12 cellular contexts compared by ENCODE assay signal in the genomic region with DNA sequence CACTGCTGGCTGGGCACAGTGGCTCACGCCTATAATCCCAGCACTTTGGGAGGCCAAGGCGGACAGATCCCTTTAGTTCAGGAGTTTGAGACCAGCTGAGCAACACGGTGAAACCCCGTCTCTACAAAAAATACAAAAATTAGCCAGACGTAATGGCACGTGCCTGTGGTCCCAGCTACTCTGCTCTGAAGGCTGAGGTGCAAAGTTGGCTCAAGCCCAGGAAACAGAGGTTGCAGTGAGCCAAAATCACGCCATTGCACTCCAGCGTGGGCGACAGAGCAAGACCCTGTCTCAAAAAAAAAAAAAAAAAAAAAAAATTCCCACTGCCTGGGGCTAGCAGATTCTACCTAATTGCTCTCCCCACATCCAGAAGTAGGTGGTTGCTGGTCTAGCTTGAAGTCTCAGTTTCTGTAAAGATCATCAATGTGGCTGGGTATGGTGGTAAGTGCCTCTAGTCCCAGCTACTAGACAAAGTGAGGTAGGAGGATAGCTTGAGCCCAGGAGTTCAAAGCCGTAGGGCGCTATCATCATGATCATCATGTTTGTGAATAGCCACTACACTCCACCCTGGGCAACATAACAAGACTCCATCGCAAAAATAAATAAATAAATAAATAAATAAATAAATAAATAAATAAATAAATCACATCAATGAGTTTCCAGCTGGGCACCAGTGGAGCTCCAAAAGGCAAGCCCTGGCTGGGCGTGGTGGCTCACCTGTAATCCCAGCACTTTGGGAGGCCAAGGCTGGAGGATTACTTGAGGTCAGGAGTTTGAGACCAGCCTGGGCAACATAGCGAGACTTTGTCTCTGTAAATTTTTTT. TPM values are rescaled to one million over a fixed set of nuclear protein-coding genes. Genes with fewer than 3 reads are reported as not detected.
DNase-seq lines count a peak whose midpoint lies in the region; ATAC-seq, FAIRE-seq and TF ChIP-seq lines count a peak whose summit lies in the region.
"Had no signal": no experiment of that assay in that cellular context is flagged by ENCODE, and none has a peak within 500 bp of the region (broad histone marks: within the 10 kb centered on the region; RNA-seq: fewer than 3 reads in every experiment).

No MANE protein-coding gene starts in this region.

- no peak overlapping the region for H4K91ac ChIP-seq in mesenchymal stem cell (ENCODE audit: low read length)

- no peaks in the 10 kb centered on the region for H3K9me3 Mint-ChIP-seq in CD4-positive, alpha-beta T cell

- no peaks in the 10 kb centered on the region for H3K36me3 ChIP-seq in KOPT-K1 (ENCODE audit: insufficient read depth, low read length)
- no peaks in the 10 kb centered on the region for H3K36me3 ChIP-seq in small intestine (ENCODE audit: control insufficient read depth in 2 of 2, insufficient read depth in 2 of 2, low read length in 2 of 2)
- H3K36me3 ChIP-seq in mesenchymal stem cell (ENCODE audit: control insufficient read depth in 1 of 2, insufficient read depth in 2 of 2, low read depth in 1 of 2, low read length in 2 of 2) = no peaks in the 10 kb centered on the region

- H3K4me2 ChIP-seq in mesenchymal stem cell (ENCODE audit: low read length, poor library complexity, severe bottlenecking) = no peak overlapping the region

- no peaks in the 10 kb centered on the region for H3K27me3 Mint-ChIP-seq in CD4-positive, alpha-beta T cell

- no peak overlapping the region for H2AFZ ChIP-seq in mesenchymal stem cell (ENCODE audit: low read depth, low read length)

- no peak overlapping the region for H4K8ac ChIP-seq in mesenchymal stem cell (ENCODE audit: low read length)

- H3K27me3 ChIP-seq in CD4-positive, alpha-beta T cell (ENCODE audit: control insufficient read depth, insufficient read depth, low read length) = no peaks in the 10 kb centered on the region
- H3K27me3 ChIP-seq in small intestine (ENCODE audit: control insufficient read depth in 2 of 2, insufficient read depth in 2 of 2, low read length in 2 of 2) (no peaks in the 10 kb centered on the region), mesenchymal stem cell (ENCODE audit: control insufficient read depth in 1 of 2, insufficient read depth in 1 of 2, low read length in 2 of 2) (no peaks in the 10 kb centered on the region)

- peak overlapping the region in 1 of 2 experiments; percentile 54 for H3K18ac ChIP-seq in mesenchymal stem cell (ENCODE audit: low read depth in 1 of 2, low read length in 2 of 2)

- no peaks in the 10 kb centered on the region for H3K79me1 ChIP-seq in mesenchymal stem cell (replicated peaks; ENCODE audit: low read length, poor library complexity, severe bottlenecking)

- H3K23ac ChIP-seq in mesenchymal stem cell (ENCODE audit: low read length in 2 of 2) = no peak overlapping the region

- H2BK120ac ChIP-seq in mesenchymal stem cell (ENCODE audit: low read depth, low read length) = no peak overlapping the region

- CTCF ChIA-PET in CD4-positive, alpha-beta T cell (lab: Charles Lee) = interaction anchor here (1.2 to 3.9 kb wide), 2 partner anchors 27 to 41 kb away, joined by 5 to 20 read pairs; a partner anchor contains a TSS

- peak overlapping the region in 1 of 2 experiments; percentile 42 for H2BK12ac ChIP-seq in mesenchymal stem cell (ENCODE audit: low read length in 2 of 2)

- FAIRE-seq in small intestine (lab: Jason Lieb, UNC) = no peak
- FAIRE-seq: D721Med had no signal

- POLR2A ChIA-PET in CD4-positive, alpha-beta T cell (lab: Charles Lee) = interaction anchor here (0.6 to 6.6 kb wide), 10 partner anchors 9 to 61 kb away, joined by 3 to 89 read pairs (median 4); a partner anchor contains a TSS

- H3K27ac Mint-ChIP-seq in CD4-positive, alpha-beta T cell = peak overlapping the region; percentile 98

- H3K9me3 ChIP-seq in CD4-positive, alpha-beta T cell (ENCODE audit: control insufficient read depth, low read length) = no peaks in the 10 kb centered on the region
- H3K9me3 ChIP-seq in KOPT-K1 (ENCODE audit: insufficient read depth, low read length, poor library complexity, severe bottlenecking) = no peaks in the 10 kb centered on the region
- no peaks in the 10 kb centered on the region for H3K9me3 ChIP-seq in small intestine (ENCODE audit: control insufficient read depth, low read depth)
- H3K9me3 ChIP-seq in mesenchymal stem cell (ENCODE audit: control insufficient read depth, low read length) = no peaks in the 10 kb centered on the region

- intact Hi-C loops in CD4-positive, alpha-beta T cell (cut with DNase I, micrococcal nuclease) = loop anchor here in 1 of 2 experiments (5.0 kb wide), 1 partner anchor 47 kb away; a partner anchor contains a TSS

- peak overlapping the region; percentile 97 for H3K27ac ChIP-seq in CD4-positive, alpha-beta T cell (ENCODE audit: low read depth, low read length)
- H3K27ac ChIP-seq in KOPT-K1 (ENCODE audit: low read depth, low read length, poor library complexity, severe bottlenecking) (peak overlapping the region; percentile 96), small intestine (ENCODE audit: low read depth in 1 of 2, low read length in 1 of 2) (peak overlapping the region; percentile 17 to 61), mesenchymal stem cell (ENCODE audit: low read length, poor library complexity, severe bottlenecking) (no peak overlapping the region)

- H3K36me3 Mint-ChIP-seq in CD4-positive, alpha-beta T cell (ENCODE audit: low read depth) = no peaks in the 10 kb centered on the region

- no peak overlapping the region for H3K9ac ChIP-seq in mesenchymal stem cell (ENCODE audit: low read length)

- peak overlapping the region; percentile 65 for H3K4me3 Mint-ChIP-seq in CD4-positive, alpha-beta T cell

- no peak overlapping the region for H2BK15ac ChIP-seq in mesenchymal stem cell (ENCODE audit: low read depth, poor library complexity, severe bottlenecking)

- no peak overlapping the region for H2BK5ac ChIP-seq in mesenchymal stem cell (ENCODE audit: low read depth, low read length, poor library complexity, severe bottlenecking)

- H3K4ac ChIP-seq in mesenchymal stem cell (ENCODE audit: low read depth in 1 of 2, low read length in 2 of 2) = peak overlapping the region in 1 of 2 experiments; percentile 14

- DNase-seq in CD4-positive, alpha-beta T cell = no peak
- DNase-seq in central memory CD4-positive, alpha-beta T cell = peak; percentile 44
- peak; percentile 61 for DNase-seq in small intestine
- DNase-seq in mesenchymal stem cell = no peak
- DNase-seq: mammary epithelial cell, NCI-H1092, NCI-H510A treated with DMSO at 0.1 percent for 48 hours had no signal

- H3K4me1 ChIP-seq in small intestine (ENCODE audit: control insufficient read depth in 2 of 2, insufficient read depth in 1 of 2, low read depth in 1 of 2, low read length in 1 of 2) = peaks cover 3 to 11% of the 10 kb centered on the region in 2 donors
- peaks cover 15% of the 10 kb centered on the region for H3K4me1 ChIP-seq in mesenchymal stem cell (ENCODE audit: control insufficient read depth, insufficient read depth, low read depth, low read length)

- no peak overlapping the region for H2AK5ac ChIP-seq in mesenchymal stem cell (ENCODE audit: low read length, severe bottlenecking)

- peaks cover 74% of the 10 kb centered on the region for H3K4me1 Mint-ChIP-seq in CD4-positive, alpha-beta T cell (ENCODE audit: low read depth)

- no peak for TF ChIP-seq CTCF in CD4-positive, alpha-beta T cell (IDR thresholded peaks at IDR 0.05)

- 43 to 67% (median 52%) methylated on average over 14 of the region's 14 CpGs for WGBS in small intestine, 3 donors
- WGBS in mesenchymal stem cell = 95% methylated on average over 7 of the region's 14 CpGs

- ATAC-seq in CD4-positive, alpha-beta T cell (ENCODE audit: poor library complexity) = no peak
- no peak for ATAC-seq in GM18517 (IDR thresholded peaks at IDR 0.05; ENCODE audit: unreplicated experiment)
- ATAC-seq in esophagus mucosa = no peak

- H3K4me3 ChIP-seq in small intestine (ENCODE audit: low read depth in 1 of 2, low read length in 2 of 2) (no peak overlapping the region), mesenchymal stem cell (ENCODE audit: insufficient read depth in 1 of 2, low read depth in 1 of 2, low read length in 2 of 2) (no peak overlapping the region)

- H3K14ac ChIP-seq in mesenchymal stem cell (ENCODE audit: low read length in 2 of 2) = no peak overlapping the region

RNA-seq across cellular contexts. Expression of a gene that starts 6.4 kb away (rescaled TPM):
- total RNA-seq in CD4-positive, alpha-beta T cell = 1 to 10 TPM; 6.0 TPM
- 10 to 100 TPM; 11.6 to 14.7 (median 12.4) TPM for polyA plus RNA-seq in small intestine
- total RNA-seq in esophagus mucosa = 10.7 TPM
- polyA plus RNA-seq in mesenchymal stem cell (2013, experiment 1 of 2) = 9.4 TPM
- 9.5 TPM for polyA plus RNA-seq in mesenchymal stem cell (2013, experiment 2 of 2)

RNA-seq across cellular contexts. Expression of a gene that starts 17.9 kb away (rescaled TPM):
- total RNA-seq in CD4-positive, alpha-beta T cell = 100 to 1,000 TPM; 144 TPM
- polyA plus RNA-seq in small intestine = 10 to 100 TPM; 15.7 to 53.8 (median 15.9) TPM
- 42.5 TPM for total RNA-seq in esophagus mucosa
- polyA plus RNA-seq in mesenchymal stem cell (2013, experiment 1 of 2) = 97.9 TPM
- polyA plus RNA-seq in mesenchymal stem cell (2013, experiment 2 of 2) = 95.2 TPM

RNA-seq across cellular contexts. Expression of a gene that starts 27.4 kb away (rescaled TPM):
- total RNA-seq in CD4-positive, alpha-beta T cell = 10 to 100 TPM; 25.1 to 25.3 TPM
- polyA plus RNA-seq in small intestine = 10 to 100 TPM; 60.4 to 73.2 (median 60.5) TPM
- total RNA-seq in esophagus mucosa = 50.8 TPM
- polyA plus RNA-seq in mesenchymal stem cell (2013, experiment 1 of 2) = 38.0 TPM
- polyA plus RNA-seq in mesenchymal stem cell (2013, experiment 2 of 2) = 38.0 TPM

RNA-seq across cellular contexts. Expression of a gene that starts 32.7 kb away (rescaled TPM):
- 10 to 100 TPM; 13.6 to 14.7 TPM for total RNA-seq in CD4-positive, alpha-beta T cell
- polyA plus RNA-seq in small intestine = 10 to 100 TPM in 2 of 3 donors, 1 to 10 TPM in 1; 6.2 to 32.7 (median 11.6) TPM
- total RNA-seq in esophagus mucosa = 18.8 TPM
- polyA plus RNA-seq in mesenchymal stem cell (2013, experiment 1 of 2) = 22.4 TPM
- polyA plus RNA-seq in mesenchymal stem cell (2013, experiment 2 of 2) = 21.0 TPM

RNA-seq across cellular contexts. Expression of a gene that starts 32.7 kb away (rescaled TPM):
- total RNA-seq in CD4-positive, alpha-beta T cell = not detected
- under 1 TPM in 1 of 3 donors, not detected in 2; 0.06 TPM for polyA plus RNA-seq in small intestine
- total RNA-seq in esophagus mucosa = not detected
- 0.07 TPM for polyA plus RNA-seq in mesenchymal stem cell (2013, experiment 1 of 2)
- polyA plus RNA-seq in mesenchymal stem cell (2013, experiment 2 of 2) = 0.07 TPM
- total RNA-seq: cardiac septum had no signal

Comparison
In these comparisons a context has a peak if more than half of its experiments do, and no peak if none do; other contexts are left out.
1. DNase-seq: peak in central memory CD4-positive, alpha-beta T cell (single experiment) and small intestine (single experiment); none in CD4-positive, alpha-beta T cell (0 of 10) and mesenchymal stem cell (single experiment).